In genomic region chr22:19361501-19362103, GRCh38 we compare ENCODE assay signal across 2 cellular contexts.
TF ChIP-seq lines count a peak whose summit lies in the region.

No MANE protein-coding gene starts in this region.

TF ChIP-seq in HEK293, 187 proteins besides CTCF, POLR2A, EP300 and RAD21:
- TF ChIP-seq ZNF518A (tag by site-specific recombination; conservative IDR thresholded peaks at IDR 0.05; ENCODE audit: low read depth) (no peak), PRDM6 (tag by site-specific recombination; IDR thresholded peaks at IDR 0.05) (peak; percentile 40; the same call in 1 of the 2 replicates)

TF ChIP-seq in GM23338, 12 proteins besides CTCF, POLR2A, EP300 and RAD21 (continued from another document):
- TF ChIP-seq ZNF462 (CRISPR knock-in tag; IDR thresholded peaks at IDR 0.05) (no peak), ZNF114 (CRISPR knock-in tag; IDR thresholded peaks at IDR 0.05) (no peak)
TF ChIP-seq in GM23338: peak in this region for 0.
